In the genomic region with DNA sequence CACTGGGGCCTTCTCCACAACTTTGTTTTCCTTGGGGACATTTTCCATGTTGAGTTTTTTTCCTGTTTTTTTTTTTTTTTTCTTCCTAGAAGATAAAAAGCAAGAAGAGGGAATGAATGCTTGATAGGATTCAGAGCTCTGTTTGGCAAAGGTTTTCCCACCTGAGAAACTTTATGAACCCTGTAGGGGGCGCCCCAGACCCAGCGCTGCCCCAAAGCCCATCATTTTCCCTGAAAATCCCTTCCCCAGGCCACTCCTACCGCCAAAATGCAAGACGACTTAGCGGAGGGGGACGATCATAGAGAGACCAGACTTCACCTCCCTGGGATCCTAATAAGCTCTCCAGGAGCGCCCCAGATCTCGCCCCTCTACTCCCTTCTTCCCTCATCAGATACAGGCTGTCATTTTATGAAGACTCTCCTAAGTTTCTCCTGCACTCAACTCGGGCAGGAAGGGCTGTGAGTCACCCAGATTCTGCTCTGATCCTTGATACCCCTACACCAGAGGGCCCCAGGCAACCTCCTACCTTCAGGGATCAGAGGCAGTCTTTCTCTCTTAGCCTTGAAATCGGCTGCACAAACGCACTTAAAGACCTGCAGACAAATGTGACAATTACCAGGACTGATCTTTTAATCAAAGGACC, we compare ENCODE assay signal across 9 cellular contexts. TPM values are rescaled to one million over a fixed set of nuclear protein-coding genes. Genes with fewer than 3 reads are reported as not detected.
DNase-seq lines count a peak whose midpoint lies in the region; ATAC-seq and TF ChIP-seq lines count a peak whose summit lies in the region.
"Had no signal": no experiment of that assay in that cellular context is flagged by ENCODE, and none has a peak within 500 bp of the region (broad histone marks: within the 10 kb centered on the region; RNA-seq: fewer than 3 reads in every experiment).

No MANE protein-coding gene starts in this region.

- TF ChIP-seq POLR2A in HCT116 (IDR thresholded peaks at IDR 0.05; ENCODE audit: borderline replicate concordance, extremely low read depth, insufficient read depth, insufficient read length): no peak
- TF ChIP-seq POLR2A in right lobe of liver (IDR thresholded peaks at IDR 0.05): no peak

- intact Hi-C loops in HCT116 (cut with micrococcal nuclease): no loop called here
- intact Hi-C loops in activated CD8-positive, alpha-beta T cell treated with anti-CD3 and anti-CD28 coated beads for 36 hours (cut with micrococcal nuclease): no loop called here
- intact Hi-C loops in right lobe of liver (cut with DNase I): no loop called here

- no peak overlapping the region for H3K4me3 ChIP-seq in BJ (ENCODE audit: low read depth, low read length)
- H3K4me3 ChIP-seq in HCT116 (replicated peaks in 1 of 2; ENCODE audit: low read depth in 1 of 2, low read length in 2 of 2): no peak overlapping the region
- H3K4me3 ChIP-seq in right lobe of liver: no peak overlapping the region

- H3K36me3 ChIP-seq in BJ (ENCODE audit: control insufficient read depth, insufficient read depth, low read length) (no peaks in the 10 kb centered on the region), HCT116 (ENCODE audit: control insufficient read depth in 1 of 2, insufficient read depth in 2 of 2, low read length in 2 of 2) (no peaks in the 10 kb centered on the region), right lobe of liver (no peaks in the 10 kb centered on the region)

- no peaks in the 10 kb centered on the region for H3K9me3 Mint-ChIP-seq in activated CD8-positive, alpha-beta T cell treated with anti-CD3 and anti-CD28 coated beads for 36 hours

- in situ Hi-C loops in ACHN (cut with HindIII; ENCODE audit: low pct_ligation_motif_present, low pct_unique_long_range_greater_than_20kb, low sequenced_read_pairs): no loop called here

- no peaks in the 10 kb centered on the region for H3K79me2 ChIP-seq in HCT116 (ENCODE audit: insufficient read depth, low read length)

- H3K27ac ChIP-seq in HCT116 (ENCODE audit: low read depth, low read length) (no peak overlapping the region), right lobe of liver (no peak overlapping the region)

- H3K4me1 ChIP-seq in HCT116 (ENCODE audit: control insufficient read depth in 1 of 2, insufficient read depth in 2 of 2, low read length in 2 of 2) (no peaks in the 10 kb centered on the region), right lobe of liver (peaks cover 0 to 3% (median 0%) of the 10 kb centered on the region in 4 donors)

- no peak overlapping the region for H2AFZ ChIP-seq in HCT116 (ENCODE audit: low read depth, low read length, poor library complexity, severe bottlenecking)

- CTCF ChIA-PET in BJ (lab: Yijun Ruan, JAX): no interaction called here
- CTCF ChIA-PET in HCT116 (lab: Charles Lee): no interaction called here
- CTCF ChIA-PET in activated CD8-positive, alpha-beta T cell treated with anti-CD3 and anti-CD28 coated beads for 36 hours (lab: Charles Lee): interaction anchor here (1.0 to 1.1 kb wide), 2 partner anchors 10 to 14 kb away, joined by 3 to 4 read pairs; no protein-coding TSS in a partner anchor

- 1% methylated on average over 8 of the region's 11 CpGs for WGBS in right lobe of liver (ENCODE audit: insufficient coverage, low coverage, low lambda C conversion rate, missing lambda C conversion rate)

- H3K27me3 ChIP-seq in BJ (ENCODE audit: control insufficient read depth, insufficient read depth, low read length) (no peaks in the 10 kb centered on the region), HCT116 (ENCODE audit: insufficient read depth, low read length) (no peaks in the 10 kb centered on the region), right lobe of liver (peaks cover 0 to 12% of the 10 kb centered on the region in 2 donors)

- no peak for DNase-seq in BJ (ENCODE audit: low read depth)
- no peak for DNase-seq in HCT116 (ENCODE audit: low read depth, low spot score)
- peak; percentile 12 for DNase-seq in activated CD8-positive, alpha-beta T cell treated with anti-CD3 and anti-CD28 coated beads for 36 hours
- no peak for DNase-seq in right lobe of liver
- DNase-seq in ACHN: no peak
- no peak for DNase-seq in NOMO-1 treated with DMSO at 0.1 percent for 48 hours (lab: John Stamatoyannopoulos, UW; ENCODE audit: unreplicated experiment)
- no peak for DNase-seq in epidermal melanocyte (ENCODE audit: insufficient read length, low spot score)

- H3K27ac Mint-ChIP-seq in activated CD8-positive, alpha-beta T cell treated with anti-CD3 and anti-CD28 coated beads for 36 hours: peak overlapping the region; percentile 93

- H4K20me1 ChIP-seq in HCT116 (ENCODE audit: insufficient read depth): no peaks in the 10 kb centered on the region

- no peaks in the 10 kb centered on the region for H3K36me3 Mint-ChIP-seq in activated CD8-positive, alpha-beta T cell treated with anti-CD3 and anti-CD28 coated beads for 36 hours (ENCODE audit: low read depth)

- POLR2A ChIA-PET in BJ (lab: Charles Lee): no interaction called here
- POLR2A ChIA-PET in HCT116 (lab: Charles Lee): no interaction called here
- POLR2A ChIA-PET in activated CD8-positive, alpha-beta T cell treated with anti-CD3 and anti-CD28 coated beads for 36 hours (lab: Charles Lee): no interaction called here

- no peak overlapping the region for H3K9ac ChIP-seq in HCT116 (ENCODE audit: low read length)

- no peak for ATAC-seq in HCT116
- ATAC-seq in activated CD8-positive, alpha-beta T cell treated with anti-CD3 and anti-CD28 coated beads for 36 hours: no peak
- ATAC-seq in right lobe of liver: no peak
- no peak for ATAC-seq in GM19035 (IDR thresholded peaks at IDR 0.05; ENCODE audit: unreplicated experiment)

- TF ChIP-seq RAD21 in HCT116 (IDR thresholded peaks at IDR 0.05; ENCODE audit: low read depth): peak; percentile 26; the same call in 1 of the 2 replicates

- no peaks in the 10 kb centered on the region for H3K9me3 ChIP-seq in HCT116 (ENCODE audit: control insufficient read depth in 1 of 2, insufficient read depth in 1 of 2, low read depth in 1 of 2, low read length in 2 of 2)
- no peaks in the 10 kb centered on the region for H3K9me3 ChIP-seq in right lobe of liver

- peaks cover 11% of the 10 kb centered on the region for H3K4me1 Mint-ChIP-seq in activated CD8-positive, alpha-beta T cell treated with anti-CD3 and anti-CD28 coated beads for 36 hours (ENCODE audit: low read depth)

- RAD21 ChIA-PET in HCT116 (lab: Charles Lee; ENCODE audit: low non-redundant PET in 1 of 2, low total read pairs in 2 of 2, uncharacterized antibody in 2 of 2, unreplicated experiment in 2 of 2): no interaction called here

- H3K27me3 Mint-ChIP-seq in activated CD8-positive, alpha-beta T cell treated with anti-CD3 and anti-CD28 coated beads for 36 hours: peaks cover 3% of the 10 kb centered on the region

- H3K4me3 Mint-ChIP-seq in activated CD8-positive, alpha-beta T cell treated with anti-CD3 and anti-CD28 coated beads for 36 hours: peak overlapping the region; percentile 95

- H3K9me2 ChIP-seq in HCT116 (ENCODE audit: insufficient read depth): no peaks in the 10 kb centered on the region

- 0 out of 2 replicates have a peak, but pooled peaks have one; percentile 1 for TF ChIP-seq CTCF in BJ (IDR thresholded peaks at IDR 0.05; ENCODE audit: insufficient read depth, low read depth, low read length)
- peak in 2 of 3 experiments; percentile 36 to 37; a peak in 4 of 6 replicates for TF ChIP-seq CTCF in HCT116 (IDR thresholded peaks at IDR 0.05 in 2 of 3, conservative IDR thresholded peaks at IDR 0.05 in 1 of 3; ENCODE audit: borderline replicate concordance in 1 of 3, insufficient read depth in 1 of 3, low read depth in 2 of 3, low read length in 2 of 3)
- TF ChIP-seq CTCF in activated CD8-positive, alpha-beta T cell treated with anti-CD3 and anti-CD28 coated beads for 36 hours (IDR thresholded peaks at IDR 0.05): peak; percentile 31
- peak in 3 of 4 donors; percentile 20 to 27 (median 20) for TF ChIP-seq CTCF in right lobe of liver (IDR thresholded peaks at IDR 0.05)

- no TSS peak for BruUV-seq in HCT116 (replicated peaks; lab: Mats Ljungman, UMichigan)

- no peak overlapping the region for H3K4me2 ChIP-seq in HCT116 (ENCODE audit: low read length)

TF ChIP-seq in HCT116, 20 proteins besides CTCF, POLR2A, EP300 and RAD21:
- TF ChIP-seq FOSL1 (IDR thresholded peaks at IDR 0.05; ENCODE audit: low read depth): no peak

RNA-seq across cellular contexts. Expression of gene BEX5, which starts 1.4 kb away (rescaled TPM):
- polyA plus RNA-seq in BJ (2011; rRNA removed): not detected in 2 replicates
- not detected in 2 replicates for polyA minus RNA-seq in BJ (2011; rRNA and poly(A)+ RNA removed)
- total RNA-seq in HCT116 (2021; ENCODE audit: unreplicated experiment) (not detected), right lobe of liver (1 to 10 TPM in 3 of 6 experiments, under 1 TPM in 2, not detected in 1; 0.81 to 2.4 (median 1.1) TPM)
- polyA plus RNA-seq in HCT116 (2012): 0.08 and 0.11 TPM in 2 replicates
- 1 to 10 TPM; 2.9 to 4.2 TPM for total RNA-seq in activated CD8-positive, alpha-beta T cell treated with anti-CD3 and anti-CD28 coated beads for 36 hours

RNA-seq across cellular contexts. Expression of gene TCEAL6, which starts 12.1 kb away (rescaled TPM):
- polyA plus RNA-seq in BJ (2011; rRNA removed): not detected in 2 replicates
- not detected in 2 replicates for polyA minus RNA-seq in BJ (2011; rRNA and poly(A)+ RNA removed)
- total RNA-seq in HCT116 (2021; ENCODE audit: unreplicated experiment): not detected
- polyA plus RNA-seq in HCT116 (2012): not detected in 2 replicates
- not detected for total RNA-seq in activated CD8-positive, alpha-beta T cell treated with anti-CD3 and anti-CD28 coated beads for 36 hours
- not detected for total RNA-seq in right lobe of liver
- polyA plus RNA-seq: esophagus had no signal

RNA-seq across cellular contexts. Expression of gene TCEAL2, which starts 28.9 kb away (rescaled TPM):
- not detected in 2 replicates for polyA plus RNA-seq in BJ (2011; rRNA removed)
- not detected in 2 replicates for polyA minus RNA-seq in BJ (2011; rRNA and poly(A)+ RNA removed)
- total RNA-seq in HCT116 (2021; ENCODE audit: unreplicated experiment): not detected
- not detected in 2 replicates for polyA plus RNA-seq in HCT116 (2012)
- under 1 TPM in 1 of 2 experiments, not detected in 1; 0.41 TPM for total RNA-seq in activated CD8-positive, alpha-beta T cell treated with anti-CD3 and anti-CD28 coated beads for 36 hours
- not detected for total RNA-seq in right lobe of liver
